2 cellular contexts compared by ENCODE assay signal in the genomic region with DNA sequence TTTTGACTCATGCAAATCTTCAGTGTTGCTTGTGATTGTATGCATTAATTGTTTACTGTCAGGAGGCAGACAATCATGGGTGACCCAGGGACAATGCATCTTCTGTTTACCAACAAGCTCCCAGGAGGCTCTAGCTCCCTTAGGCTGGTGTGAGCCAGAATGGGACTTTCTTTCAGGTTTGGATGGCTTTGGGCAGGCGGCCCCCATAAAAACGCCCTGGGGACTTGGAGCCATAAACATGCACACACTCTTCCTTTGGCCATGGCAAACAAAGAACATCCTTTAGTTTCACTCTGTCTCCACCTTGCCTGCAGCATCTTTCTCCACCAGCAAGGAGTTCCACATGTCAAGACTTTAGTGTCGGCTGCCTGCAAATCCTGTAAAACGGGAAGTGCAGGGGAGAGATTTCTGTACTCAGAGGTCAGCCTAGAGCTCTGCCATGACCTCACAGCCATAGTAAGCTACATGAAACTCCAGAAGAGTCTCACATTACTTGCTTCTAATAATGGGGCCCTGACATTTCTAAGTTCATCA.
TF ChIP-seq lines count a peak whose summit lies in the region.

No MANE protein-coding gene starts in this region.

TF ChIP-seq in K562, 482 proteins besides CTCF, POLR2A, EP300 and RAD21 (continued from another document):
- TF ChIP-seq, protein P1, sequence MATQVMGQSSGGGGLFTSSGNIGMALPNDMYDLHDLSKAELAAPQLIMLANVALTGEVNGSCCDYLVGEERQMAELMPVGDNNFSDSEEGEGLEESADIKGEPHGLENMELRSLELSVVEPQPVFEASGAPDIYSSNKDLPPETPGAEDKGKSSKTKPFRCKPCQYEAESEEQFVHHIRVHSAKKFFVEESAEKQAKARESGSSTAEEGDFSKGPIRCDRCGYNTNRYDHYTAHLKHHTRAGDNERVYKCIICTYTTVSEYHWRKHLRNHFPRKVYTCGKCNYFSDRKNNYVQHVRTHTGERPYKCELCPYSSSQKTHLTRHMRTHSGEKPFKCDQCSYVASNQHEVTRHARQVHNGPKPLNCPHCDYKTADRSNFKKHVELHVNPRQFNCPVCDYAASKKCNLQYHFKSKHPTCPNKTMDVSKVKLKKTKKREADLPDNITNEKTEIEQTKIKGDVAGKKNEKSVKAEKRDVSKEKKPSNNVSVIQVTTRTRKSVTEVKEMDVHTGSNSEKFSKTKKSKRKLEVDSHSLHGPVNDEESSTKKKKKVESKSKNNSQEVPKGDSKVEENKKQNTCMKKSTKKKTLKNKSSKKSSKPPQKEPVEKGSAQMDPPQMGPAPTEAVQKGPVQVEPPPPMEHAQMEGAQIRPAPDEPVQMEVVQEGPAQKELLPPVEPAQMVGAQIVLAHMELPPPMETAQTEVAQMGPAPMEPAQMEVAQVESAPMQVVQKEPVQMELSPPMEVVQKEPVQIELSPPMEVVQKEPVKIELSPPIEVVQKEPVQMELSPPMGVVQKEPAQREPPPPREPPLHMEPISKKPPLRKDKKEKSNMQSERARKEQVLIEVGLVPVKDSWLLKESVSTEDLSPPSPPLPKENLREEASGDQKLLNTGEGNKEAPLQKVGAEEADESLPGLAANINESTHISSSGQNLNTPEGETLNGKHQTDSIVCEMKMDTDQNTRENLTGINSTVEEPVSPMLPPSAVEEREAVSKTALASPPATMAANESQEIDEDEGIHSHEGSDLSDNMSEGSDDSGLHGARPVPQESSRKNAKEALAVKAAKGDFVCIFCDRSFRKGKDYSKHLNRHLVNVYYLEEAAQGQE (CRISPR knock-in tag; IDR thresholded peaks at IDR 0.05; ENCODE audit: low read depth): no peak
- TF ChIP-seq, protein P2, sequence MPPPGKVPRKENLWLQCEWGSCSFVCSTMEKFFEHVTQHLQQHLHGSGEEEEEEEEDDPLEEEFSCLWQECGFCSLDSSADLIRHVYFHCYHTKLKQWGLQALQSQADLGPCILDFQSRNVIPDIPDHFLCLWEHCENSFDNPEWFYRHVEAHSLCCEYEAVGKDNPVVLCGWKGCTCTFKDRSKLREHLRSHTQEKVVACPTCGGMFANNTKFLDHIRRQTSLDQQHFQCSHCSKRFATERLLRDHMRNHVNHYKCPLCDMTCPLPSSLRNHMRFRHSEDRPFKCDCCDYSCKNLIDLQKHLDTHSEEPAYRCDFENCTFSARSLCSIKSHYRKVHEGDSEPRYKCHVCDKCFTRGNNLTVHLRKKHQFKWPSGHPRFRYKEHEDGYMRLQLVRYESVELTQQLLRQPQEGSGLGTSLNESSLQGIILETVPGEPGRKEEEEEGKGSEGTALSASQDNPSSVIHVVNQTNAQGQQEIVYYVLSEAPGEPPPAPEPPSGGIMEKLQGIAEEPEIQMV (tag; conservative IDR thresholded peaks at IDR 0.05; ENCODE audit: low read depth): 0 out of 2 replicates have a peak, but pooled peaks have one; percentile 39
- TF ChIP-seq CXXC5 (CRISPR knock-in tag; IDR thresholded peaks at IDR 0.05) (peak; percentile 7; the same call in 1 of the 2 replicates), RCOR1 (IDR thresholded peaks at IDR 0.05; ENCODE audit: borderline replicate concordance in 1 of 2, low read depth in 2 of 2, low read length in 2 of 2) (peak in 1 of 2 experiments; percentile 69; a peak in 1 of 4 replicates), NR2F6 (CRISPR knock-in tag; IDR thresholded peaks at IDR 0.05) (0 out of 2 replicates have a peak, but pooled peaks have one; percentile 18), ZNF445 (CRISPR knock-in tag; IDR thresholded peaks at IDR 0.05; ENCODE audit: low read depth) (no peak), KDM1A (IDR thresholded peaks at IDR 0.05) (peak; percentile 26 to 39; a peak in 2 of 4 replicates), ZNF165 (CRISPR knock-in tag; IDR thresholded peaks at IDR 0.05; ENCODE audit: borderline replicate concordance) (0 out of 2 replicates have a peak, but pooled peaks have one; percentile 46), TRIM24 (IDR thresholded peaks at IDR 0.05) (no peak), ZNF143 (CRISPR knock-in tag; IDR thresholded peaks at IDR 0.05) (no peak), JUND (IDR thresholded peaks at IDR 0.05; ENCODE audit: borderline replicate concordance, low read depth, low read length) (peak; percentile 13; the same call in 1 of the 2 replicates), JUND (tag; IDR thresholded peaks at IDR 0.05; ENCODE audit: borderline replicate concordance, low read depth, low read length) (peak; percentile 36; the same call in 1 of the 3 replicates), MCM7 (IDR thresholded peaks at IDR 0.05) (no peak), ZNF217 (CRISPR knock-in tag; IDR thresholded peaks at IDR 0.05) (no peak), KLF6 (CRISPR knock-in tag; IDR thresholded peaks at IDR 0.05; ENCODE audit: borderline replicate concordance) (no peak), ZNF224 (CRISPR knock-in tag; IDR thresholded peaks at IDR 0.05) (no peak), HNRNPK (IDR thresholded peaks at IDR 0.05; ENCODE audit: low read depth, low read length, poor library complexity, severe bottlenecking) (no peak), ZNF583 (CRISPR knock-in tag; IDR thresholded peaks at IDR 0.05) (0 out of 2 replicates have a peak, but pooled peaks have one; percentile 61)
- TF ChIP-seq, protein P3, sequence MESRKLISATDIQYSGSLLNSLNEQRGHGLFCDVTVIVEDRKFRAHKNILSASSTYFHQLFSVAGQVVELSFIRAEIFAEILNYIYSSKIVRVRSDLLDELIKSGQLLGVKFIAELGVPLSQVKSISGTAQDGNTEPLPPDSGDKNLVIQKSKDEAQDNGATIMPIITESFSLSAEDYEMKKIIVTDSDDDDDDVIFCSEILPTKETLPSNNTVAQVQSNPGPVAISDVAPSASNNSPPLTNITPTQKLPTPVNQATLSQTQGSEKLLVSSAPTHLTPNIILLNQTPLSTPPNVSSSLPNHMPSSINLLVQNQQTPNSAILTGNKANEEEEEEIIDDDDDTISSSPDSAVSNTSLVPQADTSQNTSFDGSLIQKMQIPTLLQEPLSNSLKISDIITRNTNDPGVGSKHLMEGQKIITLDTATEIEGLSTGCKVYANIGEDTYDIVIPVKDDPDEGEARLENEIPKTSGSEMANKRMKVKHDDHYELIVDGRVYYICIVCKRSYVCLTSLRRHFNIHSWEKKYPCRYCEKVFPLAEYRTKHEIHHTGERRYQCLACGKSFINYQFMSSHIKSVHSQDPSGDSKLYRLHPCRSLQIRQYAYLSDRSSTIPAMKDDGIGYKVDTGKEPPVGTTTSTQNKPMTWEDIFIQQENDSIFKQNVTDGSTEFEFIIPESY (CRISPR knock-in tag; IDR thresholded peaks at IDR 0.05): peak; percentile 31; the same call in 1 of the 2 replicates

TF ChIP-seq in HepG2, 621 proteins besides CTCF, POLR2A, EP300 and RAD21 (continued from another document):
- TF ChIP-seq, protein P4, sequence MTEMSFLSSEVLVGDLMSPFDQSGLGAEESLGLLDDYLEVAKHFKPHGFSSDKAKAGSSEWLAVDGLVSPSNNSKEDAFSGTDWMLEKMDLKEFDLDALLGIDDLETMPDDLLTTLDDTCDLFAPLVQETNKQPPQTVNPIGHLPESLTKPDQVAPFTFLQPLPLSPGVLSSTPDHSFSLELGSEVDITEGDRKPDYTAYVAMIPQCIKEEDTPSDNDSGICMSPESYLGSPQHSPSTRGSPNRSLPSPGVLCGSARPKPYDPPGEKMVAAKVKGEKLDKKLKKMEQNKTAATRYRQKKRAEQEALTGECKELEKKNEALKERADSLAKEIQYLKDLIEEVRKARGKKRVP (CRISPR knock-in tag; IDR thresholded peaks at IDR 0.05): no peak
- TF ChIP-seq HNF4G (IDR thresholded peaks at IDR 0.05; ENCODE audit: borderline replicate concordance, low read depth, low read length): no peak
- no peak for TF ChIP-seq HNF4G (CRISPR knock-in tag; IDR thresholded peaks at IDR 0.05; ENCODE audit: borderline replicate concordance, low read depth)
- TF ChIP-seq, protein P5, sequence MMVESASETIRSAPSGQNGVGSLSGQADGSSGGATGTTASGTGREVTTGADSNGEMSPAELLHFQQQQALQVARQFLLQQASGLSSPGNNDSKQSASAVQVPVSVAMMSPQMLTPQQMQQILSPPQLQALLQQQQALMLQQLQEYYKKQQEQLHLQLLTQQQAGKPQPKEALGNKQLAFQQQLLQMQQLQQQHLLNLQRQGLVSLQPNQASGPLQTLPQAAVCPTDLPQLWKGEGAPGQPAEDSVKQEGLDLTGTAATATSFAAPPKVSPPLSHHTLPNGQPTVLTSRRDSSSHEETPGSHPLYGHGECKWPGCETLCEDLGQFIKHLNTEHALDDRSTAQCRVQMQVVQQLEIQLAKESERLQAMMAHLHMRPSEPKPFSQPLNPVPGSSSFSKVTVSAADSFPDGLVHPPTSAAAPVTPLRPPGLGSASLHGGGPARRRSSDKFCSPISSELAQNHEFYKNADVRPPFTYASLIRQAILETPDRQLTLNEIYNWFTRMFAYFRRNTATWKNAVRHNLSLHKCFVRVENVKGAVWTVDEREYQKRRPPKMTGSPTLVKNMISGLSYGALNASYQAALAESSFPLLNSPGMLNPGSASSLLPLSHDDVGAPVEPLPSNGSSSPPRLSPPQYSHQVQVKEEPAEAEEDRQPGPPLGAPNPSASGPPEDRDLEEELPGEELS (CRISPR knock-in tag; IDR thresholded peaks at IDR 0.05): no peak
